23 cellular contexts compared by ENCODE assay signal in genomic region chr20:37055276-37055675, GRCh38.
"Had no signal": no experiment of that assay in that cellular context is flagged by ENCODE, and none has a peak within 500 bp of the region (broad histone marks: within the 10 kb centered on the region; RNA-seq: fewer than 3 reads in every experiment).

No MANE protein-coding gene starts in this region.

- H3K27me3 Mint-ChIP-seq: stimulated activated naive CD8-positive, alpha-beta T cell treated with anti-CD3 and anti-CD28 coated beads, Interleukin-15, amount 100 ng/mL, for 72 hours had no signal

- H3K9me3 ChIP-seq: lower lobe of right lung, neutrophil, pancreas, right lobe of liver, suprapubic skin, transverse colon, vagina had no signal

- H3K9me3 Mint-ChIP-seq: immature natural killer cell; natural killer cell; neural crest cell; stimulated activated naive CD8-positive, alpha-beta T cell treated with anti-CD3 and anti-CD28 coated beads, Interleukin-15, amount 100 ng/mL, for 72 hours had no signal

- FAIRE-seq: frontal cortex, pancreas, small intestine had no signal

- H3K4me3 Mint-ChIP-seq: immature natural killer cell; natural killer cell; neural crest cell; stimulated activated naive CD8-positive, alpha-beta T cell treated with anti-CD3 and anti-CD28 coated beads, Interleukin-15, amount 100 ng/mL, for 72 hours had no signal

- H3K27ac Mint-ChIP-seq: stimulated activated naive CD8-positive, alpha-beta T cell treated with anti-CD3 and anti-CD28 coated beads, Interleukin-15, amount 100 ng/mL, for 72 hours had no signal

- H3K27ac ChIP-seq: dorsolateral prefrontal cortex, lower lobe of right lung, neutrophil, pancreas, right lobe of liver, suprapubic skin, transverse colon, vagina had no signal

- H3K36me3 ChIP-seq: right lobe of liver had no signal

- H3K4me3 ChIP-seq: dorsolateral prefrontal cortex, lower lobe of right lung, pancreas, right lobe of liver, suprapubic skin, transverse colon, vagina had no signal

- DNase-seq: dorsolateral prefrontal cortex; effector CD4-positive, alpha-beta T cell; hypothalamus; immature natural killer cell; islet precursor cell; kidney glomerular epithelial cell; left colon; left ventricle myocardium superior; lower lobe of right lung; natural killer cell; pancreas; right lobe of liver; small intestine; stimulated activated CD4-positive, alpha-beta T cell treated with anti-CD3 and anti-CD28 coated beads, Interleukin-15, amount 100 ng/mL, for 24 hours; stimulated activated CD4-positive, alpha-beta T cell treated with anti-CD3 and anti-CD28 coated beads, Interleukin-2, amount 100 ng/mL, for 48 hours; stimulated activated naive CD4-positive, alpha-beta T cell; stimulated activated naive CD8-positive, alpha-beta T cell treated with anti-CD3 and anti-CD28 coated beads, Interleukin-15, amount 100 ng/mL, for 72 hours; transverse colon had no signal

- H3K4me1 ChIP-seq: lower lobe of right lung, pancreas, right lobe of liver, suprapubic skin, transverse colon, vagina had no signal

- ATAC-seq: left colon; left ventricle myocardium superior; lower lobe of right lung; natural killer cell; pancreas; stimulated activated naive CD8-positive, alpha-beta T cell treated with anti-CD3 and anti-CD28 coated beads, Interleukin-15, amount 100 ng/mL, for 72 hours had no signal

- H3K4me1 Mint-ChIP-seq: immature natural killer cell; natural killer cell; neural crest cell; stimulated activated naive CD8-positive, alpha-beta T cell treated with anti-CD3 and anti-CD28 coated beads, Interleukin-15, amount 100 ng/mL, for 72 hours had no signal

- H3K27me3 ChIP-seq: dorsolateral prefrontal cortex, neutrophil, pancreas, right lobe of liver, suprapubic skin, transverse colon, vagina had no signal
